ENCODE assay signal across 22 cellular contexts in the genomic region with DNA sequence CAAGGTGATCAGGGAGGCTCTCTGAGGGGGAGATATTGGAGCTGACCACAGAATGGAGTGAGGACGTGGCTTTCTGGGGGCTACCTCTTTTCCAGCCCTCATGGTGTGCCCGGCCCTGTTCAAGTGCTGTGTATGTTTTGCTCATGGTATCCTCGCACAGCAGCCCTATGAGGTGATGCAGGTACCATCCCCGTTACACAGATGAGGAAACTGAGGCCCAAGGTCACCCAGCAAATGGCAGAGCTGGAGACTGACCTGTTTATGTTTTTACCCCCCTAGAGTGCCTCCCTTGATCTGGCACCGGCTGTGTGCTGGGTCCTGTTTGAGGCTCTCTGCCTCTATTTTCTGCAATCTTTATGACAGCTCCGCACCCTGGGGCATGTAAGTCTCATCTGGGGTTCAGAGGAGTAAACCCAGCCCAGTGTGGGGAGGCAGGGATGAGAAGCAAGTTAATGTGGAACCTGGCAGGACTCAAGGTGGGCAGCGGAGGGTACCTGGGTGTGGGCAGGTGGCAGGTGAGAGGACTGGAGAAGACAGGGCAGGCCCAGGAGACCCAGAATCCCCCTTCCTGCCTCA. TPM values are rescaled to one million over a fixed set of nuclear protein-coding genes. Genes with fewer than 3 reads are reported as not detected.
DNase-seq lines count a peak whose midpoint lies in the region; ATAC-seq, FAIRE-seq and TF ChIP-seq lines count a peak whose summit lies in the region.
"Had no signal": no experiment of that assay in that cellular context is flagged by ENCODE, and none has a peak within 500 bp of the region (broad histone marks: within the 10 kb centered on the region; RNA-seq: fewer than 3 reads in every experiment).

No MANE protein-coding gene starts in this region.

- H3K4ac ChIP-seq in H9 (ENCODE audit: low read depth, low read length), result no peak overlapping the region

- no peak overlapping the region for H3K18ac ChIP-seq in H9 (ENCODE audit: insufficient read length, low read depth, low read length)

- H3T11ph ChIP-seq in H9 (ENCODE audit: low read length), result no peak overlapping the region

- H3K9me3 ChIP-seq in H9 (ENCODE audit: control insufficient read depth, low read depth, low read length), result no peaks in the 10 kb centered on the region
- no peaks in the 10 kb centered on the region for H3K9me3 ChIP-seq in mucosa of descending colon
- H3K9me3 ChIP-seq in stomach, result no peaks in the 10 kb centered on the region
- H3K9me3 ChIP-seq: BE2C, Peyer's patch, SJCRH30 had no signal

- H3K4me1 Mint-ChIP-seq in H9 (peaks cover 22 to 29% of the 10 kb centered on the region in 2 experiments), immature natural killer cell (peaks cover 0 to 6% of the 10 kb centered on the region in 2 donors)

- TF ChIP-seq EP300 in stomach (IDR thresholded peaks at IDR 0.05), result no peak

- no peak overlapping the region for H3K4me3 ChIP-seq in bronchial epithelial cell (ENCODE audit: low read depth, low read length)
- no peak overlapping the region for H3K4me3 ChIP-seq in mucosa of descending colon
- H3K4me3 ChIP-seq in stomach, result no peak overlapping the region
- H3K4me3 ChIP-seq: Peyer's patch, SJCRH30 had no signal

- H2BK5ac ChIP-seq in H9 (ENCODE audit: insufficient read length, low read length), result no peak overlapping the region

- WGBS in H9 (ENCODE audit: extremely low coverage, insufficient read length, low lambda C conversion rate), result no CpG with 5 or more reads among the region's 7 CpGs
- 60 to 78% (median 71%) methylated on average over 7 of the region's 7 CpGs for WGBS in stomach, 5 donors

- H3K27me3 ChIP-seq in H9 (ENCODE audit: insufficient read depth, low read length), result no peaks in the 10 kb centered on the region
- H3K27me3 ChIP-seq in bronchial epithelial cell (ENCODE audit: control insufficient read depth, insufficient read depth, low read length), result peaks cover 5% of the 10 kb centered on the region
- H3K27me3 ChIP-seq in stomach, result no peaks in the 10 kb centered on the region
- H3K27me3 ChIP-seq: BE2C, Peyer's patch had no signal

- H3K79me2 ChIP-seq in H9 (ENCODE audit: insufficient read depth, low read length), result peaks cover 2% of the 10 kb centered on the region; the same call in 1 of the 2 replicates

- H3K14ac ChIP-seq in H9 (ENCODE audit: insufficient read depth, low read length), result no peak overlapping the region

- no peak overlapping the region for H3K4me3 Mint-ChIP-seq in H9
- no peak overlapping the region for H3K4me3 Mint-ChIP-seq in immature natural killer cell

- no peak overlapping the region for H2BK15ac ChIP-seq in H9 (ENCODE audit: low read depth, low read length)

- no peak overlapping the region for H4K91ac ChIP-seq in H9 (ENCODE audit: insufficient read length, low read depth, low read length)

- TF ChIP-seq POLR2A in stomach (IDR thresholded peaks at IDR 0.05), result no peak

- H3K23me2 ChIP-seq in H9 (ENCODE audit: insufficient read length, low read depth, low read length, poor library complexity, severe bottlenecking), result no peaks in the 10 kb centered on the region

- H4K8ac ChIP-seq in H9 (replicated peaks; ENCODE audit: insufficient read length, low read depth, low read length), result no peak overlapping the region

- H3K4me1 ChIP-seq in H9 (ENCODE audit: insufficient read depth, low read length) (no peaks in the 10 kb centered on the region; the same call in 1 of the 2 replicates), mucosa of descending colon (ENCODE audit: low read depth) (peaks cover 5% of the 10 kb centered on the region), stomach (peaks cover 0 to 16% (median 10%) of the 10 kb centered on the region in 4 donors)
- H3K4me1 ChIP-seq: Peyer's patch, SJCRH30 had no signal

- no peak overlapping the region for H3K9ac ChIP-seq in H9 (ENCODE audit: extremely low read depth, insufficient read length, low read length)

- H3K56ac ChIP-seq in H9 (ENCODE audit: insufficient read length, low read depth, low read length), result no peak overlapping the region

- no peak overlapping the region for H2BK120ac ChIP-seq in H9 (ENCODE audit: low read depth, low read length, poor library complexity, severe bottlenecking)

- intact Hi-C loops in mucosa of descending colon (cut with DNase I, micrococcal nuclease), result no loop called here
- intact Hi-C loops in stomach (cut with DNase I; ENCODE audit: low total_unique reads), result no loop called here

- H4K20me1 ChIP-seq in H9 (ENCODE audit: control insufficient read depth, insufficient read depth, insufficient read length), result no peaks in the 10 kb centered on the region

- H3K36me3 ChIP-seq in bronchial epithelial cell (ENCODE audit: control insufficient read depth, insufficient read depth, low read length) (no peaks in the 10 kb centered on the region), mucosa of descending colon (ENCODE audit: low read depth) (no peaks in the 10 kb centered on the region), stomach (no peaks in the 10 kb centered on the region)
- H3K36me3 ChIP-seq: BE2C, Peyer's patch, SJCRH30 had no signal

- H2BK12ac ChIP-seq in H9 (ENCODE audit: insufficient read length, low read depth, low read length), result no peak overlapping the region

- H4K5ac ChIP-seq in H9 (ENCODE audit: insufficient read length, low read depth, low read length), result no peak overlapping the region

- H2AK5ac ChIP-seq in H9 (ENCODE audit: insufficient read length, low read length), result no peak overlapping the region

- DNase-seq in H9 (no peak), bronchial epithelial cell (ENCODE audit: low read depth) (no peak), mucosa of descending colon (peak in 1 of 3 donors; percentile 25), stomach (no peak), immature natural killer cell (no peak), left lobe of liver (ENCODE audit: low spot score) (no peak)
- DNase-seq: BE2C, EL, GF-D8, H7, IMR-90, MV-4-11, NCI-H1694, NCI-H2171 treated with DMSO at 0.1 percent for 48 hours, NCI-H524 treated with DMSO at 0.1 percent for 48 hours, SJCRH30 had no signal

- H2AFZ ChIP-seq in H9 (ENCODE audit: low read length), result no peak overlapping the region

- H2BK20ac ChIP-seq in H9 (ENCODE audit: low read depth, low read length, poor library complexity, severe bottlenecking), result no peak overlapping the region

- TF ChIP-seq CTCF in H9 (conservative IDR thresholded peaks at IDR 0.05), result no peak
- no peak for TF ChIP-seq CTCF in bronchial epithelial cell (IDR thresholded peaks at IDR 0.05; ENCODE audit: insufficient read depth, low read length, severe bottlenecking)
- TF ChIP-seq CTCF in mucosa of descending colon (IDR thresholded peaks at IDR 0.05), result no peak
- TF ChIP-seq CTCF in stomach (IDR thresholded peaks at IDR 0.05), result no peak

- H3K23ac ChIP-seq in H9 (ENCODE audit: insufficient read length, low read depth, low read length), result no peak overlapping the region

- H3K9me3 Mint-ChIP-seq in H9, result no peaks in the 10 kb centered on the region; a peak in 1 of 5 replicates
- H3K9me3 Mint-ChIP-seq in immature natural killer cell, result no peaks in the 10 kb centered on the region

- FAIRE-seq in bronchial epithelial cell (lab: Jason Lieb, UNC), result peak; percentile 55
- FAIRE-seq: HTR-8/SVneo had no signal

- ATAC-seq in mucosa of descending colon (peak; percentile 52), HG02870 (IDR thresholded peaks at IDR 0.05; ENCODE audit: unreplicated experiment) (no peak), left lobe of liver (no peak)

- no peak overlapping the region for H3K27ac ChIP-seq in H9 (ENCODE audit: insufficient read length, low read depth, low read length)
- H3K27ac ChIP-seq in stomach, result peak overlapping the region; percentile 60 to 81 (median 73)
- H3K27ac ChIP-seq: SJCRH30 had no signal

- no peak overlapping the region for H3K4me2 ChIP-seq in H9 (ENCODE audit: insufficient read depth, insufficient read length, low read length)

- H3K27me3 Mint-ChIP-seq in H9 (ENCODE audit: low read depth), result no peaks in the 10 kb centered on the region; the same call in none of the 2 replicates
- H3K27me3 Mint-ChIP-seq in immature natural killer cell (ENCODE audit: low read depth in 3 of 3), result peaks cover 0 to 2% (median 2%) of the 10 kb centered on the region in 3 donors

- H3K27ac Mint-ChIP-seq in H9 (peak overlapping the region in 2 of 3 experiments; percentile 23 to 79; a peak in 1 of 7 replicates), immature natural killer cell (peak overlapping the region in 3 of 6 donors; percentile 9 to 46 (median 31))

- no peaks in the 10 kb centered on the region for H3K36me3 Mint-ChIP-seq in H9 (ENCODE audit: insufficient read depth in 1 of 3, low read depth in 3 of 3)
- peaks cover 4 to 9% (median 5%) of the 10 kb centered on the region in 3 donors for H3K36me3 Mint-ChIP-seq in immature natural killer cell

- H3K79me1 ChIP-seq in H9 (ENCODE audit: insufficient read depth, low read depth, low read length, poor library complexity, severe bottlenecking), result no peaks in the 10 kb centered on the region

RNA-seq across cellular contexts. Expression of gene SGSM1, which starts 20.8 kb away (rescaled TPM):
- total RNA-seq in H9 (2021) (3.2 and 4.3 TPM in 2 replicates), bronchial epithelial cell (not detected in 2 replicates), mucosa of descending colon (1 to 10 TPM; 2.0 to 6.5 (median 3.0) TPM), stomach (1 to 10 TPM; 1.3 to 4.7 (median 4.0) TPM), left lobe of liver (0.18 TPM)
- polyA plus RNA-seq in stomach (under 1 TPM; 0.68 to 0.80 (median 0.76) TPM), immature natural killer cell (1 to 10 TPM; 1.5 to 3.9 (median 2.4) TPM)
- total RNA-seq: A673, IMR-90, M059J, OCI-LY7, SJCRH30 had no signal
- polyA plus RNA-seq: IMR-90 had no signal

RNA-seq across cellular contexts. Expression of gene PIWIL3, which starts 52.3 kb away (rescaled TPM):
- total RNA-seq in H9 (2021), result 0.07 and 0.09 TPM in 2 replicates
- total RNA-seq in bronchial epithelial cell, result not detected in 2 replicates
- total RNA-seq in mucosa of descending colon, result not detected
- total RNA-seq in stomach, result not detected
- not detected for polyA plus RNA-seq in stomach
- polyA plus RNA-seq in immature natural killer cell, result not detected
- not detected for total RNA-seq in left lobe of liver
- total RNA-seq: A673, IMR-90, M059J, OCI-LY7, Peyer's patch had no signal
- polyA plus RNA-seq: IMR-90 had no signal
